ENCODE assay signal across 7 cellular contexts in genomic region chr3:161423911-161424522, GRCh38. TPM values are rescaled to one million over a fixed set of nuclear protein-coding genes. Genes with fewer than 3 reads are reported as not detected.
A peak's percentile ranks its signal among the peaks of the same experiment; 100 is the strongest.
DNase-seq lines count a peak whose midpoint lies in the region; ATAC-seq, FAIRE-seq and TF ChIP-seq lines count a peak whose summit lies in the region.

No MANE protein-coding gene starts in this region.

- H3K36me3 Mint-ChIP-seq in activated T-cell treated with anti-CD3 and anti-CD28 coated beads, Interleukin-2, amount 50 U/mL, for 24 hours (ENCODE audit: low read depth), result no peaks in the 10 kb centered on the region

- TF ChIP-seq CTCF in GM12874 (IDR thresholded peaks at IDR 0.05; ENCODE audit: insufficient read depth, low read depth, low read length), result peak; percentile 19; the same call in 1 of the 2 replicates
- TF ChIP-seq CTCF in bronchial epithelial cell (IDR thresholded peaks at IDR 0.05; ENCODE audit: insufficient read depth, low read length, severe bottlenecking), result peak; percentile 21
- peak; percentile 64 for TF ChIP-seq CTCF in HepG2 (CRISPR knock-in tag; IDR thresholded peaks at IDR 0.05)

- no peak overlapping the region for H3K4me3 ChIP-seq in bronchial epithelial cell (ENCODE audit: low read depth, low read length)
- no peak overlapping the region for H3K4me3 ChIP-seq in HepG2 (replicated peaks in 1 of 3; ENCODE audit: insufficient read depth in 1 of 3, low read depth in 2 of 3, low read length in 3 of 3)

- peak; percentile 22 for DNase-seq in NCI-H446 treated with DMSO at 0.1 percent for 48 hours (lab: John Stamatoyannopoulos, UW)
- DNase-seq in bronchial epithelial cell (ENCODE audit: low read depth), result peak; percentile 48
- peak; percentile 41 for DNase-seq in HepG2 (ENCODE audit: low spot score)
- no peak for DNase-seq in activated T-cell treated with anti-CD3 and anti-CD28 coated beads, Interleukin-2, amount 50 U/mL, for 24 hours
- no peak for DNase-seq in retina

- H3K27ac ChIP-seq in HepG2 (ENCODE audit: extremely low read length, insufficient read depth, low read length), result no peak overlapping the region

- H3K4me1 ChIP-seq in HepG2 (ENCODE audit: insufficient read depth, low read length), result peaks cover 53% of the 10 kb centered on the region

- no peak overlapping the region for H3K27ac Mint-ChIP-seq in activated T-cell treated with anti-CD3 and anti-CD28 coated beads, Interleukin-2, amount 50 U/mL, for 24 hours

- no peaks in the 10 kb centered on the region for H3K9me3 Mint-ChIP-seq in activated T-cell treated with anti-CD3 and anti-CD28 coated beads, Interleukin-2, amount 50 U/mL, for 24 hours

- no TSS peak for BruUV-seq in HepG2 (replicated peaks; lab: Mats Ljungman, UMichigan)

- no peak overlapping the region for H2AFZ ChIP-seq in HepG2 (ENCODE audit: low read length)

- intact Hi-C loops in HepG2 (cut with micrococcal nuclease; ENCODE audit: unreplicated experiment), result loop anchor here (1.0 to 10.0 kb wide), 8 partner anchors 151 to 859 kb away; partner anchors contain the start of gene KPNA4

- TF ChIP-seq EP300 in HepG2 (IDR thresholded peaks at IDR 0.05; ENCODE audit: low read depth in 2 of 2, low read length in 2 of 2) (no peak), HepG2 (CRISPR knock-in tag; IDR thresholded peaks at IDR 0.05; ENCODE audit: borderline replicate concordance) (no peak)

- peak; percentile 67; the same call in 1 of the 2 replicates for TF ChIP-seq RAD21 in HepG2 (CRISPR knock-in tag; IDR thresholded peaks at IDR 0.05)

- TF ChIP-seq POLR2A in HepG2 (IDR thresholded peaks at IDR 0.05; ENCODE audit: insufficient read depth in 1 of 2, low read depth in 2 of 2, low read length in 2 of 2), result no peak

- H4K20me1 ChIP-seq in HepG2 (ENCODE audit: insufficient read depth, low read length), result no peaks in the 10 kb centered on the region

- H3K9ac ChIP-seq in HepG2 (ENCODE audit: insufficient read depth, low read depth, low read length), result no peak overlapping the region

- FAIRE-seq in bronchial epithelial cell (lab: Jason Lieb, UNC), result no peak
- FAIRE-seq in HepG2 (lab: Jason Lieb, UNC), result no peak

- no peak overlapping the region for H3K4me2 ChIP-seq in HepG2 (ENCODE audit: low read depth, low read length)

- H3K4me1 Mint-ChIP-seq in activated T-cell treated with anti-CD3 and anti-CD28 coated beads, Interleukin-2, amount 50 U/mL, for 24 hours (ENCODE audit: low read depth), result peaks cover 6% of the 10 kb centered on the region

- ATAC-seq in HG02938 (IDR thresholded peaks at IDR 0.05; ENCODE audit: unreplicated experiment) (peak; percentile 59), HepG2 (no peak)

- WGBS in HepG2 (ENCODE audit: low lambda C conversion rate), result 51% methylated on average over 5 of the region's 5 CpGs

- in situ Hi-C loops in HepG2 (cut with HindIII; ENCODE audit: extremely low pct_ligation_motif_present, low pct_unique_long_range_greater_than_20kb), result loop anchor here (5.0 to 10.0 kb wide), 3 partner anchors 327 to 719 kb away; no protein-coding TSS in a partner anchor

- no peaks in the 10 kb centered on the region for H3K79me2 ChIP-seq in HepG2 (ENCODE audit: insufficient read depth, low read length)

- no peak overlapping the region for H3K4me3 Mint-ChIP-seq in activated T-cell treated with anti-CD3 and anti-CD28 coated beads, Interleukin-2, amount 50 U/mL, for 24 hours

- H3K27me3 Mint-ChIP-seq in activated T-cell treated with anti-CD3 and anti-CD28 coated beads, Interleukin-2, amount 50 U/mL, for 24 hours, result no peaks in the 10 kb centered on the region

- H3K36me3 ChIP-seq in bronchial epithelial cell (ENCODE audit: control insufficient read depth, insufficient read depth, low read length) (no peaks in the 10 kb centered on the region), HepG2 (replicated peaks in 1 of 2; ENCODE audit: control insufficient read depth in 1 of 2, insufficient read depth in 2 of 2, low read length in 2 of 2) (no peaks in the 10 kb centered on the region)

- H3K9me3 ChIP-seq in HepG2 (ENCODE audit: low read length), result no peaks in the 10 kb centered on the region

- POLR2A ChIA-PET in HepG2 (lab: Yijun Ruan, JAX), result no interaction called here

- no peaks in the 10 kb centered on the region for H3K27me3 ChIP-seq in bronchial epithelial cell (ENCODE audit: control insufficient read depth, insufficient read depth, low read length)
- peaks cover 0 to 4% of the 10 kb centered on the region in 2 experiments; a peak in 1 of 5 replicates for H3K27me3 ChIP-seq in HepG2 (ENCODE audit: control insufficient read depth in 1 of 2, insufficient read depth in 2 of 2, low read length in 2 of 2)

- CTCF ChIA-PET in HepG2 (lab: Yijun Ruan, JAX; ENCODE audit: low intra/inter-chr PET ratio, low total read pairs), result interaction anchor here (0.7 to 2.5 kb wide), 7 partner anchors 119 to 717 kb away, joined by 3 to 39 read pairs (median 4); no protein-coding TSS in a partner anchor

TF ChIP-seq in HepG2, 621 proteins besides CTCF, POLR2A, EP300 and RAD21 (continues in another document):
- TF ChIP-seq PAWR (CRISPR knock-in tag; IDR thresholded peaks at IDR 0.05; ENCODE audit: borderline replicate concordance) (no peak), MIXL1 (CRISPR knock-in tag; IDR thresholded peaks at IDR 0.05) (0 out of 2 replicates have a peak, but pooled peaks have one; percentile 21), ZSCAN5A (CRISPR knock-in tag; IDR thresholded peaks at IDR 0.05; ENCODE audit: borderline replicate concordance) (no peak), ATF6 (CRISPR knock-in tag; conservative IDR thresholded peaks at IDR 0.05) (no peak), CSRNP1 (CRISPR knock-in tag; IDR thresholded peaks at IDR 0.05) (no peak), ZNF614 (CRISPR knock-in tag; IDR thresholded peaks at IDR 0.05; ENCODE audit: borderline replicate concordance) (no peak)

RNA-seq across cellular contexts. Expression of gene SPTSSB, which starts 52.7 kb away (rescaled TPM):
- total RNA-seq in bronchial epithelial cell (3.9 and 6.3 TPM in 2 replicates), HepG2 (2016; rRNA removed; fragmentation: Illumina TruSeq; extraction: Trizol) (0.51 and 0.84 TPM in 2 replicates)
- total RNA-seq in HepG2 (2016; cell fraction: cytosol; rRNA removed; fragmentation: Illumina TruSeq; extraction: Trizol; ENCODE audit: low read depth), result not detected in 2 replicates
- total RNA-seq in HepG2 (2016; cell fraction: insoluble cytoplasmic fraction; rRNA removed; fragmentation: Illumina TruSeq; extraction: Trizol), result 0.25 and 0.37 TPM in 2 replicates
- 0.59 and 1.9 TPM in 2 replicates for total RNA-seq in HepG2 (2016; cell fraction: membrane; rRNA removed; fragmentation: Illumina TruSeq; extraction: Trizol)
- total RNA-seq in HepG2 (2016; cell fraction: nucleus; rRNA removed; fragmentation: Illumina TruSeq; extraction: Trizol), result 0.28 TPM in 1 of 2 replicates, not detected in the other
- 2.4 and 4.2 TPM in 2 replicates for polyA plus RNA-seq in HepG2 (2011; rRNA removed)
- polyA plus RNA-seq in HepG2 (2011; cell fraction: cytosol; rRNA removed), result 0.42 and 0.58 TPM in 2 replicates
- polyA plus RNA-seq in HepG2 (2011; cell fraction: nucleus; rRNA removed), result 0.19 and 0.39 TPM in 2 replicates
- polyA plus RNA-seq in HepG2 (2012), result 0.05 and 0.32 TPM in 2 replicates
- polyA plus RNA-seq in HepG2 (2016; cell fraction: cytosol; fragmentation: Illumina TruSeq; extraction: Trizol; ENCODE audit: low read depth), result 0.10 and 0.24 TPM in 2 replicates
- polyA plus RNA-seq in HepG2 (2016; cell fraction: insoluble cytoplasmic fraction; fragmentation: Illumina TruSeq; extraction: Trizol; ENCODE audit: low read depth), result 0.10 and 0.25 TPM in 2 replicates
- 0.56 and 0.58 TPM in 2 replicates for polyA plus RNA-seq in HepG2 (2016; cell fraction: membrane; fragmentation: Illumina TruSeq; extraction: Trizol; ENCODE audit: low read depth)
- polyA plus RNA-seq in HepG2 (2016; cell fraction: nucleus; fragmentation: Illumina TruSeq; extraction: Trizol; ENCODE audit: insufficient read depth, low read depth), result 0.29 and 1.9 TPM in 2 replicates
- 0.12 TPM in 1 of 2 replicates, not detected in the other for polyA minus RNA-seq in HepG2 (2011; rRNA and poly(A)+ RNA removed; ENCODE audit: low replicate concordance)
- not detected in 2 replicates for polyA minus RNA-seq in HepG2 (2011; cell fraction: cytosol; rRNA and poly(A)+ RNA removed)
- polyA minus RNA-seq in HepG2 (2011; cell fraction: nucleus; rRNA and poly(A)+ RNA removed), result 2.4 and 4.0 TPM in 2 replicates

Comparison
In these comparisons a context has a peak if more than half of its experiments do, and no peak if none do; other contexts are left out.
1. DNase-seq: peak in NCI-H446 treated with DMSO at 0.1 percent for 48 hours (single experiment), bronchial epithelial cell (single experiment) and HepG2 (single experiment); none in activated T-cell treated with anti-CD3 and anti-CD28 coated beads, Interleukin-2, amount 50 U/mL, for 24 hours (single experiment) and retina (single experiment).
2. Peak in every context shown above with its lines, with median percentiles within 50 percentile points of each other: CTCF ChIP-seq.